In the genomic region with DNA sequence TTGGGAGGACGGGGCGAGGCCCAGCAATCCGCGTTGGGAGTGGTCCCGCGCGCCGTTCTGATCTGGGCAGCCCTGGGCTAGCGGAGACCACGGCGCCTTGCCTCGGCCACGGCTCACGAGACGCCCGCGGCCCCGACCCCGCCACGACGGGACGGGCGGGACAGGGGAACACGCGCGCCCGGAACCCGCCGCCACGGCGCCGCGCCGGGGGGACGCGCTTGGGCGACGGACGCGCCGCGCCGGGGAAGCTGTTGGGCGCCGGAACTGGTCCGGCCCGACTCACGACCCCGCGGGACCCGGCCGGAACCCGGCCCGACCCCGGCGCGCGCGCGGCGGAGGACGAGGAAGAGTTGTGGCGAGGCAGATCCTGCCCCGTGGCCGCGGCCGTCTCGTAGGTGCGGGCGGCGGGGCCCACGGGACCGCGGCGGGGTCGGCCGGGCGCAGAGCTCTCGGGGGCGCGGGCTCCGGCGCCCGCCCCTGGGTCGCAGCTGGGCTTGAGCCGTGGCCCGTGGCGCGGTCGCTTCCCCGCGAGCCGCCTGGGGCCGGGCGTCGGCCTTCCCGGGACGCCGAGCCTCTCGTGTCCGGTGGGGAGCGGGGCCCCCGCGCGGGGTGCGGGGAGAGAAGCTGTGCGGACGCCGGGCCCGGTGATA, we compare ENCODE assay signal across 8 cellular contexts. TPM values are rescaled to one million over a fixed set of nuclear protein-coding genes. Genes with fewer than 3 reads are reported as not detected.
DNase-seq lines count a peak whose midpoint lies in the region; ATAC-seq, FAIRE-seq and TF ChIP-seq lines count a peak whose summit lies in the region.

Gene ACSF3 (plus strand): TSS at position 251 of the 650 bp plus-strand sequence. CDS start 6,830 bp downstream, outside the sequence.

- peaks cover 6% of the 10 kb centered on the region for H3K36me3 Mint-ChIP-seq in CD4-positive, CD25-positive, alpha-beta regulatory T cell

- no peak within 1 kb of the TSS for H3K4ac ChIP-seq in H1 (replicated peaks; ENCODE audit: insufficient read length, low read depth, low read length)
- H3K4ac ChIP-seq in mesendoderm (ENCODE audit: low read depth, low read length): peak within 1 kb of the TSS; percentile 83

- H3K14ac ChIP-seq in H1 (ENCODE audit: insufficient read length): no peak within 1 kb of the TSS

- H3K4me3 ChIP-seq in CD4-positive, CD25-positive, alpha-beta regulatory T cell (ENCODE audit: low read depth, low read length): peak within 1 kb of the TSS; percentile 72
- peak within 1 kb of the TSS; percentile 76 to 97 (median 81) for H3K4me3 ChIP-seq in H1 (ENCODE audit: extremely low read depth in 1 of 4, insufficient read depth in 2 of 4, low read depth in 3 of 4, low read length in 4 of 4)
- peak within 1 kb of the TSS; percentile 82 for H3K4me3 ChIP-seq in mesendoderm (ENCODE audit: low read length)

- H3K18ac ChIP-seq in H1 (ENCODE audit: extremely low read depth, low read length): peak within 1 kb of the TSS; percentile 60
- H3K18ac ChIP-seq in mesendoderm (ENCODE audit: low read length): peak within 1 kb of the TSS; percentile 85

- no peaks in the 10 kb centered on the region for H3K9me3 Mint-ChIP-seq in CD4-positive, CD25-positive, alpha-beta regulatory T cell

- H4K5ac ChIP-seq in H1 (ENCODE audit: insufficient read length, low read depth, low read length) (peak within 1 kb of the TSS; percentile 31), mesendoderm (ENCODE audit: low read length) (no peak within 1 kb of the TSS)

- CTCF ChIA-PET in activated CD8-positive, alpha-beta memory T cell treated with anti-CD3 and anti-CD28 coated beads for 36 hours (lab: Charles Lee): interaction anchor here (0.7 kb wide), 1 partner anchor 236 kb away, joined by 3 read pairs; no protein-coding TSS in a partner anchor
- CTCF ChIA-PET in H1 (lab: Charles Lee; ENCODE audit: partially characterized antibody): interaction anchor here (1.5 to 1.8 kb wide), 2 partner anchors 10 to 73 kb away, joined by 3 to 6 read pairs; no protein-coding TSS in a partner anchor

- H3K23me2 ChIP-seq in H1 (ENCODE audit: low read depth, low read length): peaks cover 8% of the 10 kb centered on the region; the same call in 1 of the 2 replicates

- H2AK5ac ChIP-seq in H1 (ENCODE audit: low read depth, low read length) (no peak within 1 kb of the TSS), mesendoderm (ENCODE audit: low read length) (no peak within 1 kb of the TSS)

- H3K4me2 ChIP-seq in H1 (ENCODE audit: insufficient read depth in 1 of 2, low read depth in 2 of 2, low read length in 2 of 2) (peak within 1 kb of the TSS; percentile 78 to 92), mesendoderm (ENCODE audit: low read length) (peak within 1 kb of the TSS; percentile 90)

- no peak within 1 kb of the TSS for H2BK15ac ChIP-seq in H1 (ENCODE audit: low read length)
- H2BK15ac ChIP-seq in mesendoderm (replicated peaks; ENCODE audit: low read depth): no peak within 1 kb of the TSS

- H3K79me2 ChIP-seq in H1 (ENCODE audit: control insufficient read depth in 1 of 2, insufficient read depth in 2 of 2, low read length in 2 of 2): peaks cover 0 to 40% of the 10 kb centered on the region in 2 experiments; a peak in 2 of 4 replicates
- H3K79me2 ChIP-seq in mesendoderm (ENCODE audit: control insufficient read depth, insufficient read depth, low read length): peaks cover 14% of the 10 kb centered on the region

- peak within 1 kb of the TSS; percentile 90 to 100 (median 95) for H3K4me3 Mint-ChIP-seq in CD4-positive, CD25-positive, alpha-beta regulatory T cell

- H2BK20ac ChIP-seq in H1 (ENCODE audit: low read length): no peak within 1 kb of the TSS

- H3K56ac ChIP-seq in H1 (replicated peaks; ENCODE audit: insufficient read length, low read depth, low read length) (no peak within 1 kb of the TSS), mesendoderm (ENCODE audit: low read length) (peak within 1 kb of the TSS; percentile 93)

- H3K79me1 ChIP-seq in H1 (ENCODE audit: low read depth, low read length): peaks cover 13% of the 10 kb centered on the region
- peaks cover 14% of the 10 kb centered on the region for H3K79me1 ChIP-seq in mesendoderm (ENCODE audit: low read length)

- TF ChIP-seq RAD21 in H1 (IDR thresholded peaks at IDR 0.05 in 1 of 2, conservative IDR thresholded peaks at IDR 0.05 in 1 of 2; ENCODE audit: low read depth in 2 of 2, low read length in 2 of 2): no peak

- FAIRE-seq in H1 (lab: Jason Lieb, UNC): no peak

- TF ChIP-seq CTCF in H1 (IDR thresholded peaks at IDR 0.05; ENCODE audit: control extremely low read depth in 1 of 3, insufficient read depth in 1 of 3, low read depth in 1 of 3, low read length in 3 of 3): no peak

- peaks cover 2 to 13% of the 10 kb centered on the region in 2 experiments for H4K20me1 ChIP-seq in H1 (replicated peaks in 1 of 2; ENCODE audit: control insufficient read depth in 1 of 2, insufficient read depth in 2 of 2, low read length in 2 of 2)

- peak within 1 kb of the TSS; percentile 57 for H4K91ac ChIP-seq in H1 (replicated peaks; ENCODE audit: insufficient read length, low read length)

- TF ChIP-seq POLR2A in H1 (IDR thresholded peaks at IDR 0.05; ENCODE audit: control extremely low read depth in 1 of 2, low read depth in 2 of 2, low read length in 2 of 2): peak in 1 of 2 experiments; percentile 34; a peak in 1 of 3 replicates

- H3K4me1 Mint-ChIP-seq in CD4-positive, CD25-positive, alpha-beta regulatory T cell: peaks cover 6 to 61% (median 37%) of the 10 kb centered on the region in 4 donors

- H4K8ac ChIP-seq in H1 (ENCODE audit: extremely low read depth, insufficient read depth, low read length) (peak within 1 kb of the TSS; percentile 99), mesendoderm (ENCODE audit: low read depth, low read length) (peak within 1 kb of the TSS; percentile 43)

- H3K27ac Mint-ChIP-seq in CD4-positive, CD25-positive, alpha-beta regulatory T cell: peak within 1 kb of the TSS; percentile 97 to 99 (median 98)

- H3K27ac ChIP-seq in CD4-positive, CD25-positive, alpha-beta regulatory T cell (ENCODE audit: insufficient read depth, low read length, poor library complexity, severe bottlenecking): peak within 1 kb of the TSS; percentile 64
- H3K27ac ChIP-seq in H1 (ENCODE audit: low read depth, low read length) (no peak within 1 kb of the TSS), mesendoderm (ENCODE audit: low read depth, low read length) (no peak within 1 kb of the TSS)

- H3K23ac ChIP-seq in H1 (ENCODE audit: insufficient read length): no peak within 1 kb of the TSS
- peak within 1 kb of the TSS; percentile 45 for H3K23ac ChIP-seq in mesendoderm (ENCODE audit: low read length)

- H3K9me3 ChIP-seq in CD4-positive, CD25-positive, alpha-beta regulatory T cell (ENCODE audit: control insufficient read depth in 2 of 2, low read length in 2 of 2): no peaks in the 10 kb centered on the region
- no peaks in the 10 kb centered on the region for H3K9me3 ChIP-seq in H1 (ENCODE audit: insufficient read depth in 2 of 2, low read depth in 1 of 2, low read length in 1 of 2)

- peaks cover 4% of the 10 kb centered on the region for H3K36me3 ChIP-seq in CD4-positive, CD25-positive, alpha-beta regulatory T cell (ENCODE audit: control insufficient read depth, insufficient read depth, low read length)
- no peaks in the 10 kb centered on the region for H3K36me3 ChIP-seq in H1 (ENCODE audit: control insufficient read depth in 2 of 4, insufficient read depth in 4 of 4, low read length in 3 of 4)
- no peaks in the 10 kb centered on the region for H3K36me3 ChIP-seq in mesendoderm (ENCODE audit: control insufficient read depth, insufficient read depth, low read length)

- WGBS in H1 (ENCODE audit: extremely low coverage in 1 of 2, insufficient coverage in 1 of 2, insufficient read length in 1 of 2, insufficient replicate concordance in 2 of 2, low coverage in 1 of 2, low lambda C conversion rate in 2 of 2, missing lambda C conversion rate in 1 of 2), 2 experiments: 2% methylated on average over 53 of the region's 110 CpGs; no CpG with 5 or more reads in 1 of the 2 experiments
- WGBS in mesendoderm (ENCODE audit: extremely low coverage, insufficient coverage, low lambda C conversion rate): no CpG with 5 or more reads among the region's 110 CpGs

- ATAC-seq in CD4-positive, CD25-positive, alpha-beta regulatory T cell (ENCODE audit: low read depth in 2 of 2): peak; percentile 63 to 71
- ATAC-seq in GM19467 (IDR thresholded peaks at IDR 0.05; ENCODE audit: unreplicated experiment): peak; percentile 49

- peak within 1 kb of the TSS; percentile 58; the same call in 1 of the 2 replicates for H2AFZ ChIP-seq in H1 (ENCODE audit: low read length)

- no peak for TF ChIP-seq EP300 in H1 (IDR thresholded peaks at IDR 0.05; ENCODE audit: borderline replicate concordance in 1 of 2, low read depth in 2 of 2, low read length in 2 of 2)

- H2BK120ac ChIP-seq in H1 (replicated peaks; ENCODE audit: low read depth, low read length) (no peak within 1 kb of the TSS), mesendoderm (ENCODE audit: low read depth, low read length) (no peak within 1 kb of the TSS)

- no peaks in the 10 kb centered on the region for H3K27me3 Mint-ChIP-seq in CD4-positive, CD25-positive, alpha-beta regulatory T cell

- POLR2A ChIA-PET in activated CD8-positive, alpha-beta memory T cell treated with anti-CD3 and anti-CD28 coated beads for 36 hours (lab: Charles Lee): interaction anchor here (0.5 to 1.0 kb wide), 2 partner anchors 62 to 281 kb away, joined by 3 read pairs; no protein-coding TSS in a partner anchor
- POLR2A ChIA-PET in H1 (lab: Charles Lee; ENCODE audit: partially characterized antibody): interaction anchor here (1.0 to 2.9 kb wide), 7 partner anchors 9 to 149 kb away, joined by 3 to 8 read pairs (median 4); no protein-coding TSS in a partner anchor

- peak; percentile 56 to 78 (median 68) for DNase-seq in CD4-positive, CD25-positive, alpha-beta regulatory T cell
- DNase-seq in NCI-H2171 treated with DMSO at 0.1 percent for 48 hours (lab: John Stamatoyannopoulos, UW) (peak; percentile 38), H1 (ENCODE audit: low read depth in 1 of 2, low spot score in 2 of 2) (peak in 1 of 2 experiments; percentile 71), mesendoderm (peak; percentile 19), NCI-H526 treated with DMSO at 0.1 percent for 48 hours (lab: John Stamatoyannopoulos, UW) (no peak)
- peak; percentile 40 for DNase-seq in stimulated activated CD8-positive, alpha-beta memory T cell treated with anti-CD3 and anti-CD28 coated beads, Interleukin-12 subunit alpha, Interleukin-12 subunit beta, amount 100 ng/mL, for 24 hours (ENCODE audit: extremely low read depth)

- no peak within 1 kb of the TSS for H2BK5ac ChIP-seq in H1 (ENCODE audit: low read depth, low read length)
- H2BK5ac ChIP-seq in mesendoderm (ENCODE audit: low read length): no peak within 1 kb of the TSS

- H3K9ac ChIP-seq in H1 (replicated peaks in 1 of 4; ENCODE audit: extremely low read depth in 1 of 4, low read depth in 3 of 4, low read length in 3 of 4): peak within 1 kb of the TSS; percentile 58 to 87 (median 70); a peak in 6 of 7 replicates
- peak within 1 kb of the TSS; percentile 82 for H3K9ac ChIP-seq in mesendoderm (ENCODE audit: low read length)

- H3K4me1 ChIP-seq in CD4-positive, CD25-positive, alpha-beta regulatory T cell (ENCODE audit: control insufficient read depth, insufficient read depth, low read length, poor library complexity, severe bottlenecking): peaks cover 53% of the 10 kb centered on the region
- peaks cover 4 to 22% (median 15%) of the 10 kb centered on the region in 4 experiments for H3K4me1 ChIP-seq in H1 (replicated peaks in 1 of 4; ENCODE audit: control insufficient read depth in 3 of 4, insufficient read depth in 4 of 4, low read length in 3 of 4)
- H3K4me1 ChIP-seq in mesendoderm (ENCODE audit: control insufficient read depth, low read depth, low read length): no peaks in the 10 kb centered on the region

- H3K27me3 ChIP-seq in CD4-positive, CD25-positive, alpha-beta regulatory T cell (ENCODE audit: control insufficient read depth, insufficient read depth, low read length): no peaks in the 10 kb centered on the region
- H3K27me3 ChIP-seq in H1 (replicated peaks in 1 of 4; ENCODE audit: control insufficient read depth in 3 of 4, extremely low read depth in 1 of 4, insufficient read depth in 3 of 4, low read length in 3 of 4): peaks cover 0 to 18% (median 8%) of the 10 kb centered on the region in 4 experiments; a peak in 5 of 7 replicates
- no peaks in the 10 kb centered on the region for H3K27me3 ChIP-seq in mesendoderm (ENCODE audit: insufficient read depth, low read length, poor library complexity)

- no peak within 1 kb of the TSS for H2BK12ac ChIP-seq in H1 (ENCODE audit: low read depth, low read length)

RNA-seq across cellular contexts. Expression of gene ACSF3, which starts in this region (rescaled TPM):
- 56.3 TPM for total RNA-seq in CD4-positive, CD25-positive, alpha-beta regulatory T cell
- polyA plus RNA-seq in CD4-positive, CD25-positive, alpha-beta regulatory T cell: 10 to 100 TPM; 24.1 to 32.8 (median 27.8) TPM
- total RNA-seq in activated CD8-positive, alpha-beta memory T cell treated with anti-CD3 and anti-CD28 coated beads for 36 hours: 10 to 100 TPM; 36.5 to 39.2 TPM
- 22.9 and 27.0 TPM in 2 replicates for total RNA-seq in H1 (2021; fragmentation: NEBNext Ultra II Directional; extraction: Animal tissue kit (Norgen Biotek cat#: 25700))
- 15.6 and 23.6 TPM in 2 replicates for polyA plus RNA-seq in H1 (2011; rRNA removed)
- 19.6 TPM for polyA plus RNA-seq in H1 (2011; cell fraction: cytosol; rRNA removed)
- 33.2 TPM for polyA plus RNA-seq in H1 (2011; cell fraction: nucleus; rRNA removed)
- 12.0 to 21.9 TPM (median 18.2 TPM) in 4 replicates for polyA plus RNA-seq in H1 (2012, experiment 1 of 2)
- 14.4 TPM for polyA plus RNA-seq in H1 (2012, experiment 2 of 2)
- 11.6 TPM for polyA plus RNA-seq in H1 (2013, experiment 1 of 2)
- 10.5 TPM for polyA plus RNA-seq in H1 (2013, experiment 2 of 2)
- 10.0 and 20.1 TPM in 2 replicates for polyA minus RNA-seq in H1 (2011; rRNA and poly(A)+ RNA removed)
- 22.5 TPM for polyA minus RNA-seq in H1 (2011; cell fraction: cytosol; rRNA and poly(A)+ RNA removed)
- 26.1 TPM for polyA minus RNA-seq in H1 (2011; cell fraction: nucleus; rRNA and poly(A)+ RNA removed)
- 7.0 TPM for polyA plus RNA-seq in mesendoderm (2013, experiment 1 of 2)
- polyA plus RNA-seq in mesendoderm (2013, experiment 2 of 2): 7.1 TPM
